Comparison of ENCODE assay signal across 19 cellular contexts in the genomic region with DNA sequence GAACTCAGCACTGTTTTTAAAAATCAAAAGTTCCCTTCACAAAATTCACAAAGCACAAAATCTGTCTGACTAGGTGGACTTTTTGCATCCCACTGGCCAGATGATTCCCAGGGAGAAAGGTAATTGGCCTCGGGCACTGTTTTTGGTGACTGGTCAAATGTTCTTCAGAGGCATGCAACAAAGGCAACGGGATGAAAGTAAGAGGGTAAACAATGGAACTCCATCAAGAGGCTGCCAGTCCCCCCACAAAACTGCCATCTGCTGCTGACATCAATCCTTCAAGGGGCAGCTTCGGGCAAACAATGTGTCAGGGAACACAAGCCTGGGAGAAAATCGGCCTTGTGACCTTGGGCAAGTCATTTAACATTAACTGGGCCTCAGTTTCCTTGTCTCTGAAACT.
"Had no signal": no experiment of that assay in that cellular context is flagged by ENCODE, and none has a peak within 500 bp of the region (broad histone marks: within the 10 kb centered on the region; RNA-seq: fewer than 3 reads in every experiment).

No MANE protein-coding gene starts in this region.

- DNase-seq: activated CD4-positive, alpha-beta T cell treated with anti-CD3 and anti-CD28 coated beads, Interleukin-2, amount 10 ng/mL, durations not matched to agents 24 days and 14 days; activated CD4-positive, CD25-positive, alpha-beta regulatory T cell; activated naive CD4-positive, alpha-beta T cell treated with Interleukin-2 at 50 U/mL for 16 hours; anterior cingulate cortex; dermis blood vessel endothelial cell; erythroblast; gastrocnemius medialis; heart right ventricle; left colon; lower lobe of right lung; midbrain; posterior cingulate gyrus; right cardiac atrium; stimulated activated CD4-positive, alpha-beta T cell treated with anti-CD3 and anti-CD28 coated beads, Interleukin-15, amount 100 ng/mL, for 24 hours; stimulated activated CD4-positive, alpha-beta T cell treated with anti-CD3 and anti-CD28 coated beads, Interleukin-4, amount 100 ng/mL, for 1 hour; stimulated activated naive B cell treated with anti-CD40 and anti-IgM and Interleukin-4, amounts not matched to agents 10 μg/mL and 1 μg/mL and 100 μg/mL, for 72 hours; tibial artery; uterus had no signal

- H3K4me3 ChIP-seq: gastrocnemius medialis, heart right ventricle, lower lobe of right lung, skin epidermis, tibial artery, uterus had no signal

- H3K4me1 ChIP-seq: uterus had no signal

- H3K27me3 ChIP-seq: gastrocnemius medialis, tibial artery, uterus had no signal

- H3K27ac Mint-ChIP-seq: activated CD4-positive, alpha-beta T cell treated with anti-CD3 and anti-CD28 coated beads, Interleukin-2, amount 10 ng/mL, durations not matched to agents 24 days and 14 days; stimulated activated naive B cell treated with anti-CD40 and anti-IgM and Interleukin-4, amounts not matched to agents 10 μg/mL and 1 μg/mL and 100 μg/mL, for 72 hours had no signal

- H3K4me3 Mint-ChIP-seq: activated CD4-positive, alpha-beta T cell treated with anti-CD3 and anti-CD28 coated beads, Interleukin-2, amount 10 ng/mL, durations not matched to agents 24 days and 14 days; stimulated activated naive B cell treated with anti-CD40 and anti-IgM and Interleukin-4, amounts not matched to agents 10 μg/mL and 1 μg/mL and 100 μg/mL, for 72 hours had no signal

- H3K36me3 ChIP-seq: gastrocnemius medialis, heart right ventricle, lower lobe of right lung, tibial artery, uterus had no signal

- H3K36me3 Mint-ChIP-seq: stimulated activated naive B cell treated with anti-CD40 and anti-IgM and Interleukin-4, amounts not matched to agents 10 μg/mL and 1 μg/mL and 100 μg/mL, for 72 hours had no signal

- H3K27ac ChIP-seq: gastrocnemius medialis, heart right ventricle, lower lobe of right lung, skin epidermis, tibial artery had no signal

- H3K9me3 ChIP-seq: gastrocnemius medialis, heart right ventricle, lower lobe of right lung, tibial artery, uterus had no signal

- ATAC-seq: gastrocnemius medialis; heart right ventricle; left colon; lower lobe of right lung; right cardiac atrium; stimulated activated naive B cell treated with anti-CD40 and anti-IgM and Interleukin-4, amounts not matched to agents 10 μg/mL and 1 μg/mL and 100 μg/mL, for 72 hours had no signal
